ENCODE assay signal across 16 cellular contexts in the genomic region with DNA sequence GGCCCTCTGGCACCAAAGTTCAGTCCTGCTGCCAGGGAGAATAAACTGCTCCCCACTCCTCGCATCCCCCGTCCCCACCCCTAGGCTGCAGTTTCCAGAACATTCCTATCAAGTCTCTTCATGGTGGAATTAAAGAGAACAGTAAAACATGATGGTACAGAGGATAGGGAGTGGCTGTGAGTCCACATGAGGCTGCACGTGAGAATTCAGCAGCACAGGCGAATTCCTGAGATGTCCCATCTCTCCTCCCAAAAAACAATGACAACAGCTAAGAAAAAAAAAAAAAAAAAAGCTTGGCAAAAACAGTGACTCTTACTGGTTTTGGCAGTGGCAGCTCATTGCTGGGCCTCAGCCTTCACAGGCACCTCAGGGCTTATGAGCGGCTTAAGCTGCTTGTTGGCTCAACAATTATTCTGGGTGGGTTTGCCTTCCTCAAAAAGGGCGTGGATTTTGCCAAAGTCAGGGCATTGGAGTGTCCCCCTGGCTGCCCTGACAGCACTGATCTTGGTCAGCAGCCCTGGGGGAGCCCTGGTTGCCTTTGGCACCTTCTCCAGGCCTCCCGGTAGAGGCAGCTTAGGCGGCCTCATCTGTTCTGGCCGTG. TPM values are rescaled to one million over a fixed set of nuclear protein-coding genes. Genes with fewer than 3 reads are reported as not detected.
DNase-seq lines count a peak whose midpoint lies in the region; ATAC-seq, FAIRE-seq and TF ChIP-seq lines count a peak whose summit lies in the region.
"Had no signal": no experiment of that assay in that cellular context is flagged by ENCODE, and none has a peak within 500 bp of the region (broad histone marks: within the 10 kb centered on the region; RNA-seq: fewer than 3 reads in every experiment).

No MANE protein-coding gene starts in this region.

- H3K4me3 Mint-ChIP-seq in naive thymus-derived CD8-positive, alpha-beta T cell = no peak overlapping the region
- H3K4me3 Mint-ChIP-seq: activated CD4-positive, alpha-beta T cell treated with anti-CD3 and anti-CD28 coated beads, Interleukin-2, amount 10 ng/mL, durations not matched to agents 7 days and 5 days; endodermal cell; memory B cell; T-helper 2 cell treated with Interferon-gamma antibody and Interleukin-4, amounts not matched to agents 5 μg/mL and 100 μg/mL, for 36 hours had no signal

- H3K4me3 ChIP-seq in body of pancreas = no peak overlapping the region
- H3K4me3 ChIP-seq in keratinocyte (ENCODE audit: control insufficient read depth in 2 of 3, extremely low read depth in 1 of 3, insufficient read depth in 2 of 3, low read depth in 1 of 3, low read length in 3 of 3) = no peak overlapping the region
- H3K4me3 ChIP-seq in BE2C (ENCODE audit: low read depth, low read length) = no peak overlapping the region
- H3K4me3 ChIP-seq: BLaER1 treated with 17β-estradiol and CSF1 and Interleukin-3, amounts not matched to agents 10 nM and 100 nM had no signal

- H3K27me3 ChIP-seq in body of pancreas (no peaks in the 10 kb centered on the region), keratinocyte (ENCODE audit: control insufficient read depth, extremely low read depth, insufficient read depth, low read length) (no peaks in the 10 kb centered on the region), BE2C (peaks cover 8% of the 10 kb centered on the region; the same call in 1 of the 2 replicates)

- no peaks in the 10 kb centered on the region for H3K79me2 ChIP-seq in keratinocyte (ENCODE audit: control insufficient read depth, insufficient read depth, low read length)

- H3K4me1 ChIP-seq in body of pancreas (peaks cover 47% of the 10 kb centered on the region), keratinocyte (ENCODE audit: control insufficient read depth, extremely low read depth, insufficient read depth, low read length) (peaks cover 38% of the 10 kb centered on the region), BE2C (no peaks in the 10 kb centered on the region)

- DNase-seq in EH (ENCODE audit: low read depth) = peak; percentile 88
- peak in 3 of 4 donors; percentile 30 to 53 (median 52) for DNase-seq in body of pancreas
- DNase-seq in keratinocyte (ENCODE audit: low read depth, low spot score) = no peak
- DNase-seq in sciatic nerve (ENCODE audit: low spot score) = no peak
- no peak for DNase-seq in foreskin melanocyte
- no peak for DNase-seq in BE2C
- no peak for DNase-seq in naive thymus-derived CD8-positive, alpha-beta T cell
- DNase-seq in NOMO-1 (lab: John Stamatoyannopoulos, UW; ENCODE audit: unreplicated experiment in 2 of 2) = no peak
- DNase-seq: activated CD4-positive, alpha-beta T cell treated with anti-CD3 and anti-CD28 coated beads, Interleukin-2, amount 10 ng/mL, durations not matched to agents 7 days and 5 days; endodermal cell; stimulated activated CD4-positive, alpha-beta T cell treated with anti-CD3 and anti-CD28 coated beads, Interleukin-1b, Interleukin-23, amount 100 ng/mL, for 48 hours had no signal

- no peaks in the 10 kb centered on the region for H3K9me1 ChIP-seq in keratinocyte (ENCODE audit: control insufficient read depth, extremely low read depth, insufficient read depth, low read length)

- no peak for TF ChIP-seq CTCF in body of pancreas (IDR thresholded peaks at IDR 0.05)
- TF ChIP-seq CTCF in keratinocyte (optimal IDR thresholded peaks at IDR 0.05 in 1 of 3, IDR thresholded peaks at IDR 0.05 in 1 of 3, conservative IDR thresholded peaks at IDR 0.05 in 1 of 3; ENCODE audit: extremely low read depth in 1 of 3, insufficient read depth in 2 of 3, low read length in 3 of 3) = no peak
- no peak for TF ChIP-seq CTCF in BE2C (IDR thresholded peaks at IDR 0.05; ENCODE audit: low read depth, low read length)

- H3K9ac ChIP-seq in keratinocyte (ENCODE audit: control insufficient read depth, extremely low read depth, insufficient read depth, low read length) = peak overlapping the region; percentile 42
- H3K9ac ChIP-seq: BLaER1 treated with 17β-estradiol and CSF1 and Interleukin-3, amounts not matched to agents 10 nM and 100 nM had no signal

- no peaks in the 10 kb centered on the region for H3K36me3 Mint-ChIP-seq in naive thymus-derived CD8-positive, alpha-beta T cell
- H3K36me3 Mint-ChIP-seq: memory B cell had no signal

- ATAC-seq in body of pancreas = peak; percentile 37
- peak; percentile 87 for ATAC-seq in sciatic nerve
- ATAC-seq in naive thymus-derived CD8-positive, alpha-beta T cell = no peak

- no peaks in the 10 kb centered on the region for H3K9me3 ChIP-seq in body of pancreas
- H3K9me3 ChIP-seq in keratinocyte (ENCODE audit: control insufficient read depth, low read depth, low read length) = no peaks in the 10 kb centered on the region
- H3K9me3 ChIP-seq in BE2C = no peaks in the 10 kb centered on the region
- H3K9me3 ChIP-seq: BLaER1 treated with 17β-estradiol and CSF1 and Interleukin-3, amounts not matched to agents 10 nM and 100 nM had no signal

- no peaks in the 10 kb centered on the region for H4K20me1 ChIP-seq in keratinocyte (ENCODE audit: control insufficient read depth, extremely low read depth, insufficient read depth, low read length)
- H4K20me1 ChIP-seq: BLaER1 treated with 17β-estradiol and CSF1 and Interleukin-3, amounts not matched to agents 10 nM and 100 nM had no signal

- WGBS in body of pancreas, 2 donors = 70 to 73% methylated on average over 5 to 9 of the region's 9 CpGs

- H3K27ac Mint-ChIP-seq in naive thymus-derived CD8-positive, alpha-beta T cell = no peak overlapping the region
- H3K27ac Mint-ChIP-seq: activated CD4-positive, alpha-beta T cell treated with anti-CD3 and anti-CD28 coated beads, Interleukin-2, amount 10 ng/mL, durations not matched to agents 7 days and 5 days; activated T-helper 2 cell treated with anti-CD3 and anti-CD28 coated beads, Interferon-gamma antibody, Interleukin-2, Interleukin-4, amounts not matched to agents 10 μg/mL and 5 μg/mL and 100 μg/mL, durations not matched to agents 14 hours and 24 hours and 36 hours; endodermal cell; memory B cell; T-helper 2 cell treated with Interferon-gamma antibody and Interleukin-4, amounts not matched to agents 5 μg/mL and 100 μg/mL, for 36 hours had no signal

- TF ChIP-seq POLR2A in body of pancreas (IDR thresholded peaks at IDR 0.05) = no peak

- peak; percentile 81 for FAIRE-seq in keratinocyte (lab: Jason Lieb, UNC)
- FAIRE-seq: RCC 7860 had no signal

- H3K36me3 ChIP-seq in body of pancreas (replicated peaks in 1 of 2; ENCODE audit: insufficient read depth in 1 of 2, low read depth in 2 of 2) (no peaks in the 10 kb centered on the region), keratinocyte (ENCODE audit: control insufficient read depth in 2 of 2, extremely low read depth in 1 of 2, insufficient read depth in 2 of 2, low read length in 2 of 2) (no peaks in the 10 kb centered on the region), BE2C (no peaks in the 10 kb centered on the region)
- H3K36me3 ChIP-seq: BLaER1 treated with 17β-estradiol and CSF1 and Interleukin-3, amounts not matched to agents 10 nM and 100 nM had no signal

- H3K27ac ChIP-seq in body of pancreas = peak overlapping the region; percentile 50 to 77 (median 72)
- peak overlapping the region; percentile 61 for H3K27ac ChIP-seq in keratinocyte (ENCODE audit: control insufficient read depth, insufficient read depth, low read length)
- H3K27ac ChIP-seq: BLaER1 treated with 17β-estradiol and CSF1 and Interleukin-3, amounts not matched to agents 10 nM and 100 nM had no signal

- H2AFZ ChIP-seq in keratinocyte (ENCODE audit: control insufficient read depth, low read length) = no peak overlapping the region

- H3K4me1 Mint-ChIP-seq in naive thymus-derived CD8-positive, alpha-beta T cell = peaks cover 13 to 24% (median 15%) of the 10 kb centered on the region in 4 donors

- POLR2A ChIA-PET in naive thymus-derived CD8-positive, alpha-beta T cell (lab: Charles Lee) = interaction anchor here (1.2 kb wide), 1 partner anchor 8 kb away, joined by 3 read pairs; no protein-coding TSS in a partner anchor

- no peaks in the 10 kb centered on the region for H3K9me3 Mint-ChIP-seq in naive thymus-derived CD8-positive, alpha-beta T cell
- H3K9me3 Mint-ChIP-seq: activated CD4-positive, alpha-beta T cell treated with anti-CD3 and anti-CD28 coated beads, Interleukin-2, amount 10 ng/mL, durations not matched to agents 7 days and 5 days; activated T-helper 2 cell treated with anti-CD3 and anti-CD28 coated beads, Interferon-gamma antibody, Interleukin-2, Interleukin-4, amounts not matched to agents 10 μg/mL and 5 μg/mL and 100 μg/mL, durations not matched to agents 14 hours and 24 hours and 36 hours; endodermal cell; memory B cell; T-helper 2 cell treated with Interferon-gamma antibody and Interleukin-4, amounts not matched to agents 5 μg/mL and 100 μg/mL, for 36 hours had no signal

- no peaks in the 10 kb centered on the region for H3K27me3 Mint-ChIP-seq in naive thymus-derived CD8-positive, alpha-beta T cell

- H3K4me2 ChIP-seq in keratinocyte (ENCODE audit: control insufficient read depth, extremely low read depth, insufficient read depth, low read depth, low read length) = peak overlapping the region; percentile 45
- H3K4me2 ChIP-seq: BLaER1 treated with 17β-estradiol and CSF1 and Interleukin-3, amounts not matched to agents 10 nM and 100 nM had no signal

- intact Hi-C loops in body of pancreas (cut with DNase I) = no loop called here
- intact Hi-C loops in sciatic nerve (cut with DNase I) = no loop called here

- dilution Hi-C loops in keratinocyte (cut with MboI; ENCODE audit: extremely low pct_ligation_motif_present, low sequenced_read_pairs) = no loop called here

RNA-seq across cellular contexts. Expression of gene IFFO2, which starts 5.7 kb away (rescaled TPM):
- total RNA-seq in body of pancreas = 100 to 1,000 TPM in 1 of 2 donors, 10 to 100 TPM in 1; 23.1 to 219 TPM
- polyA plus RNA-seq in keratinocyte = 55.0 to 61.5 TPM (median 57.9 TPM) in 3 replicates
- 124 TPM for polyA plus RNA-seq in keratinocyte (2011; ENCODE audit: low read depth)
- polyA plus RNA-seq in keratinocyte (2011; cell fraction: cytosol; rRNA removed) = 43.0 and 79.6 TPM in 2 replicates
- 145 and 193 TPM in 2 replicates for polyA plus RNA-seq in keratinocyte (2011; cell fraction: nucleus; rRNA removed)
- 72.9 and 75.0 TPM in 2 replicates for polyA plus RNA-seq in keratinocyte (2012; ENCODE audit: low replicate concordance)
- 106 to 194 TPM (median 118 TPM) in 3 replicates for polyA minus RNA-seq in keratinocyte
- polyA minus RNA-seq in keratinocyte (2011; cell fraction: cytosol; rRNA and poly(A)+ RNA removed) = 127 TPM
- 82.3 and 144 TPM in 2 replicates for polyA minus RNA-seq in keratinocyte (2011; cell fraction: nucleus; rRNA and poly(A)+ RNA removed)
- total RNA-seq in sciatic nerve = 5.4 TPM
- 0.29 TPM for polyA plus RNA-seq in BE2C (2012; ENCODE audit: insufficient read depth, insufficient read length, low read depth)
- 10 to 100 TPM; 29.0 to 30.7 TPM for total RNA-seq in naive thymus-derived CD8-positive, alpha-beta T cell
- polyA plus RNA-seq in naive thymus-derived CD8-positive, alpha-beta T cell = 1 to 10 TPM; 1.6 to 4.4 (median 4.4) TPM

RNA-seq across cellular contexts. Expression of gene ALDH4A1, which starts 59.9 kb away (rescaled TPM):
- 10 to 100 TPM in 1 of 2 donors, 1 to 10 TPM in 1; 4.7 to 15.5 TPM for total RNA-seq in body of pancreas
- 38.7 to 91.9 TPM (median 52.7 TPM) in 3 replicates for polyA plus RNA-seq in keratinocyte
- 23.4 TPM for polyA plus RNA-seq in keratinocyte (2011; ENCODE audit: low read depth)
- polyA plus RNA-seq in keratinocyte (2011; cell fraction: cytosol; rRNA removed) = 32.0 and 62.6 TPM in 2 replicates
- 62.5 and 83.1 TPM in 2 replicates for polyA plus RNA-seq in keratinocyte (2011; cell fraction: nucleus; rRNA removed)
- 44.0 and 48.3 TPM in 2 replicates for polyA plus RNA-seq in keratinocyte (2012; ENCODE audit: low replicate concordance)
- polyA minus RNA-seq in keratinocyte = 48.6 to 89.0 TPM (median 74.9 TPM) in 3 replicates
- polyA minus RNA-seq in keratinocyte (2011; cell fraction: cytosol; rRNA and poly(A)+ RNA removed) = 91.9 TPM
- polyA minus RNA-seq in keratinocyte (2011; cell fraction: nucleus; rRNA and poly(A)+ RNA removed) = 65.3 and 76.2 TPM in 2 replicates
- 13.0 TPM for total RNA-seq in sciatic nerve
- polyA plus RNA-seq in BE2C (2012; ENCODE audit: insufficient read depth, insufficient read length, low read depth) = 19.6 TPM
- 1 to 10 TPM; 1.6 to 2.5 TPM for total RNA-seq in naive thymus-derived CD8-positive, alpha-beta T cell
- 1 to 10 TPM in 1 of 3 donors, under 1 TPM in 2; 0.31 to 2.0 (median 0.39) TPM for polyA plus RNA-seq in naive thymus-derived CD8-positive, alpha-beta T cell

Comparison
In these comparisons a context has a peak if more than half of its experiments do, and no peak if none do; other contexts are left out.
1. DNase-seq: peak in EH (single experiment) and body of pancreas (3 of 4); none in keratinocyte (single experiment), sciatic nerve (single experiment), foreskin melanocyte (single experiment), BE2C (single experiment), naive thymus-derived CD8-positive, alpha-beta T cell (0 of 10) and NOMO-1 (0 of 2).
2. ATAC-seq: peak in body of pancreas (single experiment) and sciatic nerve (single experiment); none in naive thymus-derived CD8-positive, alpha-beta T cell (0 of 2).